Comparison of ENCODE assay signal across 7 cellular contexts in the genomic region with DNA sequence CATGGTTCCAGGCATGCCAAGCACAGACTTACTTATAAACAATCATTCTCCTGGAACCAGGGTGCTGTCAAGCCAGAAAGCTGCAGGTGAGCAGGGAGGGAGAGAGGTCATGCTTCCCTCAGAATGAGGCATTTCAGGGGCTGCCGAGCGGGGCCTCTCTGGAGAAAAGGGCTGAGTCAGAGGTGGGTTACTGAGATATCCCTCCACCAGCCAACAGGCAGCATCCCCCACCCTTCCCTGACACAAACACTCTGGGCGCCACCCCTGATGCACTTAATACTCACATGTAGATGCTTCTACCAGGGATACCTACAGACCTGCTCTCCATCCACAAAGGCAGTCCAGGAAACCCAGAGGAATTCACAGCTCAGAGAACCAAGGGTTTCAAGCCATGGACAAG. TPM values are rescaled to one million over a fixed set of nuclear protein-coding genes. Genes with fewer than 3 reads are reported as not detected.
DNase-seq lines count a peak whose midpoint lies in the region; ATAC-seq and TF ChIP-seq lines count a peak whose summit lies in the region.

No MANE protein-coding gene starts in this region.

- intact Hi-C loops in IMR-90 (cut with micrococcal nuclease) = no loop called here
- intact Hi-C loops in activated CD8-positive, alpha-beta T cell treated with anti-CD3 and anti-CD28 coated beads for 36 hours (cut with micrococcal nuclease) = no loop called here

- DNase-seq in IMR-90 (no peak), DMS153 treated with DMSO at 0.1 percent for 48 hours (lab: John Stamatoyannopoulos, UW; ENCODE audit: unreplicated experiment) (no peak), NCI-H774 (lab: John Stamatoyannopoulos, UW) (no peak), SIG-M5 (lab: John Stamatoyannopoulos, UW) (no peak)
- no peak for DNase-seq in activated CD8-positive, alpha-beta T cell treated with anti-CD3 and anti-CD28 coated beads for 36 hours

- H4K8ac ChIP-seq in IMR-90 (ENCODE audit: low read depth in 2 of 2, low read length in 2 of 2) = peak overlapping the region; percentile 25 to 26

- TF ChIP-seq CTCF in IMR-90 (conservative IDR thresholded peaks at IDR 0.05; ENCODE audit: low read depth, low read length) = no peak
- TF ChIP-seq CTCF in activated CD8-positive, alpha-beta T cell treated with anti-CD3 and anti-CD28 coated beads for 36 hours (IDR thresholded peaks at IDR 0.05) = no peak

- no peak overlapping the region for H3K4me3 ChIP-seq in IMR-90 (ENCODE audit: insufficient read depth, low read depth, low read length)
- H3K4me3 ChIP-seq in iPS-18a (ENCODE audit: low read length) = no peak overlapping the region

- peak overlapping the region; percentile 97; the same call in 2 of the 3 replicates for H2BK15ac ChIP-seq in IMR-90 (ENCODE audit: low read depth, low read length)

- H3K4me1 Mint-ChIP-seq in activated CD8-positive, alpha-beta T cell treated with anti-CD3 and anti-CD28 coated beads for 36 hours (ENCODE audit: low read depth) = peaks cover 61% of the 10 kb centered on the region
- peaks cover 68% of the 10 kb centered on the region for H3K4me1 Mint-ChIP-seq in stimulated activated memory B cell treated with anti-CD40 and anti-IgM and Interleukin-4, amounts not matched to agents 10 μg/mL and 1 μg/mL and 100 μg/mL, for 72 hours

- H4K20me1 ChIP-seq in IMR-90 (ENCODE audit: insufficient read depth, low read length) = peaks cover 27% of the 10 kb centered on the region

- H3K4ac ChIP-seq in IMR-90 (ENCODE audit: low read depth, low read length) = peak overlapping the region; percentile 75

- H3K9me1 ChIP-seq in IMR-90 (ENCODE audit: insufficient read depth, low read length) = peaks cover 11% of the 10 kb centered on the region

- no peak overlapping the region for H3K4me2 ChIP-seq in IMR-90 (ENCODE audit: low read depth, low read length)

- WGBS in IMR-90 (ENCODE audit: extremely low coverage in 2 of 2, insufficient read length in 1 of 2), 2 experiments = no CpG with 5 or more reads among the region's 3 CpGs

- H2AFZ ChIP-seq in IMR-90 (replicated peaks; ENCODE audit: low read length, poor library complexity) = no peak overlapping the region

- H3K36me3 Mint-ChIP-seq in activated CD8-positive, alpha-beta T cell treated with anti-CD3 and anti-CD28 coated beads for 36 hours (ENCODE audit: low read depth) = peaks cover 9% of the 10 kb centered on the region
- H3K36me3 Mint-ChIP-seq in stimulated activated memory B cell treated with anti-CD40 and anti-IgM and Interleukin-4, amounts not matched to agents 10 μg/mL and 1 μg/mL and 100 μg/mL, for 72 hours = peaks cover 1% of the 10 kb centered on the region

- peak overlapping the region; percentile 97 for H3K27ac Mint-ChIP-seq in activated CD8-positive, alpha-beta T cell treated with anti-CD3 and anti-CD28 coated beads for 36 hours
- peak overlapping the region; percentile 97 for H3K27ac Mint-ChIP-seq in stimulated activated memory B cell treated with anti-CD40 and anti-IgM and Interleukin-4, amounts not matched to agents 10 μg/mL and 1 μg/mL and 100 μg/mL, for 72 hours

- H2AK5ac ChIP-seq in IMR-90 (ENCODE audit: low read depth, low read length) = peak overlapping the region; percentile 98

- peak overlapping the region; percentile 73 for H3K23ac ChIP-seq in IMR-90 (ENCODE audit: low read depth, low read length)

- dilution Hi-C loops in IMR-90 (cut with HindIII; ENCODE audit: low sequenced_read_pairs, unreplicated experiment) = no loop called here

- POLR2A ChIA-PET in IMR-90 (lab: Charles Lee; ENCODE audit: unreplicated experiment) = no interaction called here
- POLR2A ChIA-PET in activated CD8-positive, alpha-beta T cell treated with anti-CD3 and anti-CD28 coated beads for 36 hours (lab: Charles Lee) = no interaction called here

- peaks cover 0 to 62% of the 10 kb centered on the region in 2 experiments; a peak in 3 of 4 replicates for H3K79me1 ChIP-seq in IMR-90 (ENCODE audit: low read depth in 1 of 2, low read length in 2 of 2)

- H2AK9ac ChIP-seq in IMR-90 (replicated peaks; ENCODE audit: low read depth, low read length, poor library complexity) = peak overlapping the region; percentile 98

- peak overlapping the region; percentile 75 for H2BK120ac ChIP-seq in IMR-90 (ENCODE audit: low read depth, low read length)

- peak overlapping the region; percentile 58; the same call in 1 of the 2 replicates for H3K18ac ChIP-seq in IMR-90 (ENCODE audit: low read depth, low read length)

- H3K9ac ChIP-seq in IMR-90 (ENCODE audit: low read depth, low read length) (peak overlapping the region; percentile 32; the same call in 1 of the 2 replicates), iPS-18a (ENCODE audit: low read length) (no peak overlapping the region)

- no peak overlapping the region for H3K4me3 Mint-ChIP-seq in activated CD8-positive, alpha-beta T cell treated with anti-CD3 and anti-CD28 coated beads for 36 hours
- H3K4me3 Mint-ChIP-seq in stimulated activated memory B cell treated with anti-CD40 and anti-IgM and Interleukin-4, amounts not matched to agents 10 μg/mL and 1 μg/mL and 100 μg/mL, for 72 hours = no peak overlapping the region

- H3K27ac ChIP-seq in IMR-90 (ENCODE audit: insufficient read depth, low read length) (peak overlapping the region; percentile 56), iPS-18a (ENCODE audit: low read length) (peak overlapping the region; percentile 61)

- no peaks in the 10 kb centered on the region for H3K27me3 ChIP-seq in IMR-90 (ENCODE audit: control insufficient read depth, insufficient read depth, low read length)
- no peaks in the 10 kb centered on the region for H3K27me3 ChIP-seq in iPS-18a (ENCODE audit: control insufficient read depth, insufficient read depth, low read length)

- peak overlapping the region; percentile 24 for H4K5ac ChIP-seq in IMR-90 (ENCODE audit: low read depth, low read length)

- H3K4me1 ChIP-seq in IMR-90 (ENCODE audit: control insufficient read depth, insufficient read depth, low read length) (peaks cover 25% of the 10 kb centered on the region), iPS-18a (ENCODE audit: control insufficient read depth, low read depth, low read length) (peaks cover 27% of the 10 kb centered on the region)

- H3K9me3 ChIP-seq in IMR-90 (ENCODE audit: control insufficient read depth, insufficient read depth, low read length) (no peaks in the 10 kb centered on the region), iPS-18a (ENCODE audit: control insufficient read depth, low read depth, low read length) (no peaks in the 10 kb centered on the region)

- CTCF ChIA-PET in IMR-90 (lab: Yijun Ruan, JAX) = no interaction called here
- CTCF ChIA-PET in activated CD8-positive, alpha-beta T cell treated with anti-CD3 and anti-CD28 coated beads for 36 hours (lab: Charles Lee) = interaction anchor here (1.1 to 1.4 kb wide), 2 partner anchors 12 to 30 kb away, joined by 3 to 7 read pairs; no protein-coding TSS in a partner anchor

- BruUV-seq in IMR-90 (replicated peaks; lab: Mats Ljungman, UMichigan) = no TSS peak

- TF ChIP-seq POLR2A in IMR-90 (IDR thresholded peaks at IDR 0.05; ENCODE audit: low read depth, low read length) = no peak

- peak overlapping the region; percentile 48 for H3K14ac ChIP-seq in IMR-90 (replicated peaks; ENCODE audit: low read depth, low read length)

- H4K91ac ChIP-seq in IMR-90 (ENCODE audit: insufficient read depth, low read depth, low read length) = peak overlapping the region; percentile 90

- H3K27me3 Mint-ChIP-seq in activated CD8-positive, alpha-beta T cell treated with anti-CD3 and anti-CD28 coated beads for 36 hours = no peaks in the 10 kb centered on the region
- no peaks in the 10 kb centered on the region for H3K27me3 Mint-ChIP-seq in stimulated activated memory B cell treated with anti-CD40 and anti-IgM and Interleukin-4, amounts not matched to agents 10 μg/mL and 1 μg/mL and 100 μg/mL, for 72 hours

- peak overlapping the region; percentile 93 for H2BK5ac ChIP-seq in IMR-90 (ENCODE audit: low read depth, low read length, poor library complexity, severe bottlenecking)

- H3K9me3 Mint-ChIP-seq in activated CD8-positive, alpha-beta T cell treated with anti-CD3 and anti-CD28 coated beads for 36 hours = no peaks in the 10 kb centered on the region
- no peaks in the 10 kb centered on the region for H3K9me3 Mint-ChIP-seq in stimulated activated memory B cell treated with anti-CD40 and anti-IgM and Interleukin-4, amounts not matched to agents 10 μg/mL and 1 μg/mL and 100 μg/mL, for 72 hours

- H3K36me3 ChIP-seq in IMR-90 (ENCODE audit: control insufficient read depth, insufficient read depth, low read length) (peaks cover 7% of the 10 kb centered on the region), iPS-18a (ENCODE audit: control insufficient read depth, low read depth, low read length) (no peaks in the 10 kb centered on the region)

- no peak for TF ChIP-seq RAD21 in IMR-90 (IDR thresholded peaks at IDR 0.05; ENCODE audit: low read length)

- H3K56ac ChIP-seq in IMR-90 (ENCODE audit: extremely low read depth, insufficient read depth, low read length) = peak overlapping the region; percentile 73; the same call in 1 of the 2 replicates

- in situ Hi-C loops in IMR-90 (cut with MboI; ENCODE audit: low sequenced_read_pairs) = no loop called here

- ATAC-seq in IMR-90 (ENCODE audit: low read depth) = no peak
- ATAC-seq in activated CD8-positive, alpha-beta T cell treated with anti-CD3 and anti-CD28 coated beads for 36 hours = no peak
- no peak for ATAC-seq in stimulated activated memory B cell treated with anti-CD40 and anti-IgM and Interleukin-4, amounts not matched to agents 10 μg/mL and 1 μg/mL and 100 μg/mL, for 72 hours

- H2BK20ac ChIP-seq in IMR-90 (ENCODE audit: low read depth, low read length) = peak overlapping the region; percentile 56

RNA-seq across cellular contexts. Expression of a gene that starts 13.1 kb away (rescaled TPM):
- total RNA-seq in IMR-90 (2012; rRNA removed) = 13.9 and 16.0 TPM in 2 replicates
- 29.9 and 30.6 TPM in 2 replicates for polyA plus RNA-seq in IMR-90 (2012; rRNA removed)
- polyA plus RNA-seq in IMR-90 (2012; cell fraction: cytosol; rRNA removed) = 19.7 and 29.3 TPM in 2 replicates
- 49.8 and 78.6 TPM in 2 replicates for polyA plus RNA-seq in IMR-90 (2012; cell fraction: nucleus; rRNA removed; ENCODE audit: low replicate concordance)
- total RNA-seq in activated CD8-positive, alpha-beta T cell treated with anti-CD3 and anti-CD28 coated beads for 36 hours = 10 to 100 TPM; 41.2 to 44.4 TPM

RNA-seq across cellular contexts. Expression of a gene that starts 25.1 kb away (rescaled TPM):
- total RNA-seq in IMR-90 (2012; rRNA removed) = 10.3 and 11.7 TPM in 2 replicates
- polyA plus RNA-seq in IMR-90 (2012; rRNA removed) = 78.9 and 94.1 TPM in 2 replicates
- polyA plus RNA-seq in IMR-90 (2012; cell fraction: cytosol; rRNA removed) = 66.7 and 93.2 TPM in 2 replicates
- 24.5 and 29.7 TPM in 2 replicates for polyA plus RNA-seq in IMR-90 (2012; cell fraction: nucleus; rRNA removed; ENCODE audit: low replicate concordance)
- 10 to 100 TPM; 43.8 to 46.2 TPM for total RNA-seq in activated CD8-positive, alpha-beta T cell treated with anti-CD3 and anti-CD28 coated beads for 36 hours

RNA-seq across cellular contexts. Expression of a gene that starts 49.2 kb away (rescaled TPM):
- 49.8 and 63.3 TPM in 2 replicates for total RNA-seq in IMR-90 (2012; rRNA removed)
- 64.6 and 147 TPM in 2 replicates for polyA plus RNA-seq in IMR-90 (2012; rRNA removed)
- 167 and 245 TPM in 2 replicates for polyA plus RNA-seq in IMR-90 (2012; cell fraction: cytosol; rRNA removed)
- polyA plus RNA-seq in IMR-90 (2012; cell fraction: nucleus; rRNA removed; ENCODE audit: low replicate concordance) = 42.8 and 99.5 TPM in 2 replicates
- total RNA-seq in activated CD8-positive, alpha-beta T cell treated with anti-CD3 and anti-CD28 coated beads for 36 hours = 1 to 10 TPM; 5.8 to 6.5 TPM
